ENCODE assay signal across 29 cellular contexts in genomic region chr17:19461681-19462080, GRCh38. TPM values are rescaled to one million over a fixed set of nuclear protein-coding genes. Genes with fewer than 3 reads are reported as not detected.
DNase-seq lines count a peak whose midpoint lies in the region; FAIRE-seq and TF ChIP-seq lines count a peak whose summit lies in the region.
"Had no signal": no experiment of that assay in that cellular context is flagged by ENCODE, and none has a peak within 500 bp of the region (broad histone marks: within the 10 kb centered on the region; RNA-seq: fewer than 3 reads in every experiment).

No MANE protein-coding gene starts in this region.

- no peak overlapping the region for H2AFZ ChIP-seq in H1 (ENCODE audit: low read length)

- POLR2A ChIA-PET in H1 (lab: Charles Lee; ENCODE audit: partially characterized antibody), result interaction anchor here (1.0 to 3.5 kb wide), 3 partner anchors 19 to 75 kb away, joined by 3 to 8 read pairs (median 5); partner anchors contain the start of gene MFAP4

- no peaks in the 10 kb centered on the region for H3K79me1 ChIP-seq in H1 (ENCODE audit: low read depth, low read length)

- H4K5ac ChIP-seq in H1 (ENCODE audit: insufficient read length, low read depth, low read length), result peak overlapping the region; percentile 38

- peaks cover 47% of the 10 kb centered on the region for H3K4me1 Mint-ChIP-seq in CD14-positive monocyte

- H3K56ac ChIP-seq in H1 (replicated peaks; ENCODE audit: insufficient read length, low read depth, low read length), result no peak overlapping the region

- H2BK5ac ChIP-seq in H1 (ENCODE audit: low read depth, low read length), result peak overlapping the region; percentile 95; the same call in 1 of the 2 replicates

- WGBS in H1 (ENCODE audit: extremely low coverage in 1 of 2, insufficient coverage in 1 of 2, insufficient read length in 1 of 2, insufficient replicate concordance in 2 of 2, low coverage in 1 of 2, low lambda C conversion rate in 2 of 2, missing lambda C conversion rate in 1 of 2), 2 experiments, result 80% methylated on average over 3 of the region's 4 CpGs; no CpG with 5 or more reads in 1 of the 2 experiments
- 95 to 99% (median 97%) methylated on average over 4 of the region's 4 CpGs for WGBS in spleen, 5 donors

- H4K20me1 ChIP-seq in H1 (replicated peaks in 1 of 2; ENCODE audit: control insufficient read depth in 1 of 2, insufficient read depth in 2 of 2, low read length in 2 of 2), result no peaks in the 10 kb centered on the region

- no peak for TF ChIP-seq RAD21 in H1 (IDR thresholded peaks at IDR 0.05 in 1 of 2, conservative IDR thresholded peaks at IDR 0.05 in 1 of 2; ENCODE audit: low read depth in 2 of 2, low read length in 2 of 2)

- peak overlapping the region; percentile 73 for H2BK120ac ChIP-seq in H1 (replicated peaks; ENCODE audit: low read depth, low read length)

- H3K27me3 ChIP-seq in SJCRH30, result no peaks in the 10 kb centered on the region
- H3K27me3 ChIP-seq in H1 (replicated peaks in 1 of 4; ENCODE audit: control insufficient read depth in 3 of 4, extremely low read depth in 1 of 4, insufficient read depth in 3 of 4, low read length in 3 of 4), result no peaks in the 10 kb centered on the region
- H3K27me3 ChIP-seq in spleen (replicated peaks in 1 of 7), result no peaks in the 10 kb centered on the region
- H3K27me3 ChIP-seq: BE2C, thyroid gland had no signal

- TF ChIP-seq POLR2A in H1 (IDR thresholded peaks at IDR 0.05; ENCODE audit: control extremely low read depth in 1 of 2, low read depth in 2 of 2, low read length in 2 of 2) (no peak), spleen (IDR thresholded peaks at IDR 0.05) (no peak)

- H3K36me3 ChIP-seq in SJCRH30, result no peaks in the 10 kb centered on the region
- H3K36me3 ChIP-seq in H1 (ENCODE audit: control insufficient read depth in 2 of 4, insufficient read depth in 4 of 4, low read length in 3 of 4), result no peaks in the 10 kb centered on the region
- no peaks in the 10 kb centered on the region for H3K36me3 ChIP-seq in spleen
- H3K36me3 ChIP-seq: BE2C, HAP-1, lower lobe of right lung, thyroid gland had no signal

- H3K23me2 ChIP-seq in H1 (ENCODE audit: low read depth, low read length), result no peaks in the 10 kb centered on the region; the same call in 1 of the 2 replicates

- peaks cover 0 to 6% (median 5%) of the 10 kb centered on the region in 3 donors for H3K27me3 Mint-ChIP-seq in CD14-positive monocyte (ENCODE audit: low read depth in 3 of 3)
- H3K27me3 Mint-ChIP-seq: activated CD4-positive, alpha-beta T cell treated with anti-CD3 and anti-CD28 coated beads for 36 hours had no signal

- intact Hi-C loops in CD14-positive monocyte (cut with micrococcal nuclease) (loop anchor here in 1 of 2 donors (5.0 kb wide), 1 partner anchor 46 kb away; no protein-coding TSS in a partner anchor), spleen (cut with DNase I; ENCODE audit: low total_unique reads) (no loop called here)

- H3K18ac ChIP-seq in H1 (ENCODE audit: extremely low read depth, low read length), result peak overlapping the region; percentile 98

- no peak overlapping the region for H3K4me3 Mint-ChIP-seq in CD14-positive monocyte
- H3K4me3 Mint-ChIP-seq: activated CD4-positive, alpha-beta T cell treated with anti-CD3 and anti-CD28 coated beads for 36 hours had no signal

- peak overlapping the region; percentile 58 to 86 (median 63) for H3K27ac Mint-ChIP-seq in CD14-positive monocyte
- H3K27ac Mint-ChIP-seq: activated CD4-positive, alpha-beta T cell treated with anti-CD3 and anti-CD28 coated beads for 36 hours had no signal

- H3K9me3 ChIP-seq in SJCRH30 (replicated peaks) (no peaks in the 10 kb centered on the region), H1 (ENCODE audit: insufficient read depth in 2 of 2, low read depth in 1 of 2, low read length in 1 of 2) (no peaks in the 10 kb centered on the region), spleen (no peaks in the 10 kb centered on the region)
- H3K9me3 ChIP-seq: A549, BE2C, HAP-1, lower lobe of right lung, thyroid gland had no signal

- peaks cover 24% of the 10 kb centered on the region for H3K4me1 ChIP-seq in SJCRH30
- H3K4me1 ChIP-seq in H1 (replicated peaks in 1 of 4; ENCODE audit: control insufficient read depth in 3 of 4, insufficient read depth in 4 of 4, low read length in 3 of 4), result peaks cover 19 to 47% (median 38%) of the 10 kb centered on the region in 4 experiments
- peaks cover 18 to 53% (median 45%) of the 10 kb centered on the region in 6 donors for H3K4me1 ChIP-seq in spleen
- H3K4me1 ChIP-seq: A549, BE2C had no signal

- H3K4ac ChIP-seq in H1 (replicated peaks; ENCODE audit: insufficient read length, low read depth, low read length), result peak overlapping the region; percentile 87

- in situ Hi-C loops in KBM-7 (cut with MboI; ENCODE audit: low pct_unique_long_range_greater_than_20kb, low sequenced_read_pairs), result no loop called here

- peak overlapping the region; percentile 97 for H4K91ac ChIP-seq in H1 (replicated peaks; ENCODE audit: insufficient read length, low read length)

- peak overlapping the region; percentile 40; the same call in 1 of the 2 replicates for H3K27ac ChIP-seq in SJCRH30
- H3K27ac ChIP-seq in H1 (ENCODE audit: low read depth, low read length), result peak overlapping the region; percentile 38; the same call in 1 of the 2 replicates
- H3K27ac ChIP-seq in spleen, result peak overlapping the region in 5 of 8 donors; percentile 36 to 67 (median 39)
- H3K27ac ChIP-seq: A549, lower lobe of right lung, thyroid gland had no signal

- no peaks in the 10 kb centered on the region for H3K79me2 ChIP-seq in H1 (ENCODE audit: control insufficient read depth in 1 of 2, insufficient read depth in 2 of 2, low read length in 2 of 2)

- CTCF ChIA-PET in H1 (lab: Charles Lee; ENCODE audit: partially characterized antibody), result interaction anchor here (0.5 to 2.4 kb wide), 8 partner anchors 8 to 305 kb away, joined by 3 to 16 read pairs (median 4); no protein-coding TSS in a partner anchor

- peak overlapping the region; percentile 58; the same call in 1 of the 2 replicates for H2AK5ac ChIP-seq in H1 (ENCODE audit: low read depth, low read length)

- 0 out of 2 replicates have a peak overlapping the region, but pooled peaks have one; percentile 55 for H2BK12ac ChIP-seq in H1 (ENCODE audit: low read depth, low read length)

- FAIRE-seq in H1 (lab: Jason Lieb, UNC), result no peak
- FAIRE-seq: A549, islet of Langerhans, small intestine had no signal

- no peak overlapping the region for H3K23ac ChIP-seq in H1 (ENCODE audit: insufficient read length)

- TF ChIP-seq CTCF in CD14-positive monocyte (IDR thresholded peaks at IDR 0.05) (no peak), H1 (IDR thresholded peaks at IDR 0.05; ENCODE audit: control extremely low read depth in 1 of 3, insufficient read depth in 1 of 3, low read depth in 1 of 3, low read length in 3 of 3) (no peak), spleen (IDR thresholded peaks at IDR 0.05 in 8 of 11, conservative IDR thresholded peaks at IDR 0.05 in 3 of 11) (no peak)

- H3K9ac ChIP-seq in H1 (replicated peaks in 1 of 4; ENCODE audit: extremely low read depth in 1 of 4, low read depth in 3 of 4, low read length in 3 of 4), result no peak overlapping the region
- H3K9ac ChIP-seq: KMS-11 had no signal

- H4K8ac ChIP-seq in H1 (ENCODE audit: extremely low read depth, insufficient read depth, low read length), result 0 out of 2 replicates have a peak overlapping the region, but pooled peaks have one; percentile 4

- H2BK20ac ChIP-seq in H1 (ENCODE audit: low read length), result peak overlapping the region; percentile 98

- H3K4me3 ChIP-seq in SJCRH30 (no peak overlapping the region), H1 (ENCODE audit: extremely low read depth in 1 of 4, insufficient read depth in 2 of 4, low read depth in 3 of 4, low read length in 4 of 4) (no peak overlapping the region), spleen (no peak overlapping the region)
- H3K4me3 ChIP-seq: A549, HAP-1, lower lobe of right lung, thyroid gland had no signal

- DNase-seq in CD14-positive monocyte (ENCODE audit: low spot score) (no peak), SJCRH30 (no peak), H1 (ENCODE audit: low read depth in 1 of 2, low spot score in 2 of 2) (peak in 1 of 2 experiments; percentile 48), spleen (peak; percentile 68), KBM-7 (no peak), DMS153 (lab: John Stamatoyannopoulos, UW) (no peak), NCI-H1436 treated with DMSO at 0.1 percent for 48 hours (lab: John Stamatoyannopoulos, UW) (no peak)
- DNase-seq in activated effector memory CD4-positive, alpha-beta T cell treated with anti-CD3 and anti-CD28 coated beads, Interleukin-2, amount 50 U/mL, for 16 hours, result no peak
- DNase-seq: activated CD4-positive, alpha-beta T cell treated with anti-CD3 and anti-CD28 coated beads for 36 hours; activated naive CD4-positive, alpha-beta T cell treated with anti-CD3 and anti-CD28 coated beads, Interleukin-2, amount 50 U/mL, for 16 hours; aorta; BE2C; Calu3; central memory CD4-positive, alpha-beta T cell; effector CD8-positive, alpha-beta T cell; EL; foreskin melanocyte; lower lobe of right lung; MV-4-11; NCI-H187; stimulated activated CD4-positive, alpha-beta T cell treated with anti-CD3 and anti-CD28 coated beads, Interleukin-2, amount 100 ng/mL, for 48 hours; stimulated activated naive CD4-positive, alpha-beta T cell; SW 1271; thyroid gland had no signal

- H3K4me2 ChIP-seq in H1 (ENCODE audit: insufficient read depth in 1 of 2, low read depth in 2 of 2, low read length in 2 of 2), result peak overlapping the region in 1 of 2 experiments; percentile 54; a peak in 2 of 4 replicates
- H3K4me2 ChIP-seq: A549 had no signal

- no peaks in the 10 kb centered on the region for H3K36me3 Mint-ChIP-seq in CD14-positive monocyte

- no peak overlapping the region for H2BK15ac ChIP-seq in H1 (ENCODE audit: low read length)

- H3K9me3 Mint-ChIP-seq in CD14-positive monocyte, result no peaks in the 10 kb centered on the region

- no peak for TF ChIP-seq EP300 in H1 (IDR thresholded peaks at IDR 0.05; ENCODE audit: borderline replicate concordance in 1 of 2, low read depth in 2 of 2, low read length in 2 of 2)

- H3K14ac ChIP-seq in H1 (ENCODE audit: insufficient read length), result no peak overlapping the region

TF ChIP-seq in H1, 55 proteins besides CTCF, POLR2A, EP300 and RAD21 (continues in another document):
- TF ChIP-seq CBX8 (IDR thresholded peaks at IDR 0.05; ENCODE audit: borderline replicate concordance, low read depth, low read length), result no peak
- no peak for TF ChIP-seq EGR1 (IDR thresholded peaks at IDR 0.05; ENCODE audit: borderline replicate concordance, low read depth, low read length)

RNA-seq across cellular contexts. Expression of gene RNF112, which starts 50.6 kb away (rescaled TPM):
- polyA plus RNA-seq in CD14-positive monocyte (not detected), H1 (2011; rRNA removed) (1.1 and 1.7 TPM in 2 replicates), spleen (1 to 10 TPM; 1.3 to 5.9 (median 2.2) TPM)
- total RNA-seq in SJCRH30 (2014; rRNA removed; shearing (Covaris generic)), result 1.2 and 2.4 TPM in 2 replicates
- total RNA-seq in H1 (2021; fragmentation: NEBNext Ultra II Directional; extraction: Animal tissue kit (Norgen Biotek cat#: 25700)), result 2.2 and 2.3 TPM in 2 replicates
- polyA plus RNA-seq in H1 (2011; cell fraction: cytosol; rRNA removed), result 1.7 TPM
- 8.6 TPM for polyA plus RNA-seq in H1 (2011; cell fraction: nucleus; rRNA removed)
- polyA plus RNA-seq in H1 (2012, experiment 1 of 2), result 1.4 to 3.8 TPM (median 2.5 TPM) in 4 replicates
- polyA plus RNA-seq in H1 (2012, experiment 2 of 2), result 0.79 TPM
- polyA plus RNA-seq in H1 (2013, experiment 1 of 2), result 0.85 TPM
- 0.90 TPM for polyA plus RNA-seq in H1 (2013, experiment 2 of 2)
- polyA minus RNA-seq in H1 (2011; rRNA and poly(A)+ RNA removed), result 0.68 and 0.98 TPM in 2 replicates
- 4.6 TPM for polyA minus RNA-seq in H1 (2011; cell fraction: cytosol; rRNA and poly(A)+ RNA removed)
- 1.6 TPM for polyA minus RNA-seq in H1 (2011; cell fraction: nucleus; rRNA and poly(A)+ RNA removed)
- total RNA-seq in spleen, result 1 to 10 TPM; 2.3 to 7.6 (median 2.7) TPM
